Comparison of ENCODE assay signal across 10 cellular contexts in the genomic region with DNA sequence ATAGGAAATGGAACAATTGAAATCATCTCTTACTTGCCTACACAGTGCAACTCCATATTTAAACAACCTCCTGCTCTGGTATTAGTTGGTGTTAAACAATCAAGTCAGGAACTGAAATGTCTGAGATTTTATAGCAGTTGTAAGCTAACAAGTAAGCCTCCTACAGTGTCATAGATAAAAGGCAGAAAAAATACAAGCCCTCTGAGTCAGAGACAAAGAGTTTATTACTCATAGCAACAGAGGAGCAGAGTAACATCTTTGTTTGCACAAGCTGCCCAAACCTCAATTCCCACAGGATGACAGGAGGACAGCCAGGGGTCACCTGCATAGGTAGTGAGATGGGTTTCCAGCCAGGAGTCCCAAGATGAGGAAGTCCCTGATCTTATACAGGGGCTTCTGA.
DNase-seq lines count a peak whose midpoint lies in the region; TF ChIP-seq lines count a peak whose summit lies in the region.
"Had no signal": no experiment of that assay in that cellular context is flagged by ENCODE, and none has a peak within 500 bp of the region (broad histone marks: within the 10 kb centered on the region; RNA-seq: fewer than 3 reads in every experiment).

No MANE protein-coding gene starts in this region.

- H4K20me1 ChIP-seq in hepatocyte (ENCODE audit: insufficient read depth, poor library complexity, severe bottlenecking): no peaks in the 10 kb centered on the region

- TF ChIP-seq CTCF in MCF 10A (IDR thresholded peaks at IDR 0.05; ENCODE audit: unreplicated experiment): no peak
- no peak for TF ChIP-seq CTCF in breast epithelium (IDR thresholded peaks at IDR 0.05)
- no peak for TF ChIP-seq CTCF in hepatocyte (IDR thresholded peaks at IDR 0.05; ENCODE audit: poor library complexity)
- TF ChIP-seq CTCF in type B pancreatic cell (conservative IDR thresholded peaks at IDR 0.05): no peak

- no peaks in the 10 kb centered on the region for H3K36me3 ChIP-seq in breast epithelium
- H3K36me3 ChIP-seq in SK-N-MC (ENCODE audit: insufficient read depth, low read length): no peaks in the 10 kb centered on the region
- no peaks in the 10 kb centered on the region for H3K36me3 ChIP-seq in hepatocyte (replicated peaks; ENCODE audit: insufficient read depth, low read depth)
- no peaks in the 10 kb centered on the region for H3K36me3 ChIP-seq in SJCRH30
- no peaks in the 10 kb centered on the region for H3K36me3 ChIP-seq in CD8-positive, alpha-beta memory T cell (ENCODE audit: insufficient read depth, low read length)

- no peak for TF ChIP-seq POLR2A in breast epithelium (IDR thresholded peaks at IDR 0.05)

- H3K27ac ChIP-seq in breast epithelium (no peak overlapping the region), SK-N-MC (peak overlapping the region; percentile 92), hepatocyte (peak overlapping the region; percentile 54), SJCRH30 (no peak overlapping the region)
- H3K27ac ChIP-seq in CD8-positive, alpha-beta memory T cell (ENCODE audit: low read depth, low read length): no peak overlapping the region

- H3K4me2 ChIP-seq in hepatocyte: peak overlapping the region; percentile 47

- BruUV-seq in MCF 10A (replicated peaks; lab: Mats Ljungman, UMichigan): no TSS peak

- no peak overlapping the region for H3K9ac ChIP-seq in SK-N-MC (ENCODE audit: insufficient read length)

- CTCF ChIA-PET in MCF 10A (lab: Yijun Ruan, JAX): interaction anchor here (1.5 kb wide), 1 partner anchor 679 kb away, joined by 9 read pairs; no protein-coding TSS in a partner anchor
- CTCF ChIA-PET in CD8-positive, alpha-beta memory T cell (lab: Charles Lee): no interaction called here

- DNase-seq in MCF 10A (ENCODE audit: unreplicated experiment): peak; percentile 3
- no peak for DNase-seq in breast epithelium (ENCODE audit: low spot score in 2 of 2)
- no peak for DNase-seq in SK-N-MC (ENCODE audit: low read depth, low spot score)
- peak; percentile 45 for DNase-seq in hepatocyte (ENCODE audit: low spot score)
- no peak for DNase-seq in type B pancreatic cell (ENCODE audit: extremely low spot score, unreplicated experiment)
- no peak for DNase-seq in superior temporal gyrus (ENCODE audit: extremely low spot score)
- no peak for DNase-seq in SJCRH30
- DNase-seq in CD8-positive, alpha-beta memory T cell: no peak
- DNase-seq: CD4-positive, CD25-positive, alpha-beta regulatory T cell; stimulated activated naive B cell treated with anti-CD40 and anti-IgM and Interleukin-4, amounts not matched to agents 10 μg/mL and 1 μg/mL and 100 μg/mL, for 72 hours had no signal

- H3K27me3 Mint-ChIP-seq in MCF 10A (ENCODE audit: insufficient read depth, unreplicated experiment): peaks cover 32% of the 10 kb centered on the region
- no peaks in the 10 kb centered on the region for H3K27me3 Mint-ChIP-seq in type B pancreatic cell
- no peaks in the 10 kb centered on the region for H3K27me3 Mint-ChIP-seq in CD8-positive, alpha-beta memory T cell
- H3K27me3 Mint-ChIP-seq: CD4-positive, CD25-positive, alpha-beta regulatory T cell; stimulated activated naive B cell treated with anti-CD40 and anti-IgM and Interleukin-4, amounts not matched to agents 10 μg/mL and 1 μg/mL and 100 μg/mL, for 72 hours had no signal

- no peaks in the 10 kb centered on the region for H3K79me2 ChIP-seq in hepatocyte

- H2AFZ ChIP-seq in hepatocyte: no peak overlapping the region

- H3K9me3 ChIP-seq in breast epithelium: no peaks in the 10 kb centered on the region
- H3K9me3 ChIP-seq in SK-N-MC (ENCODE audit: low read depth, low read length): no peaks in the 10 kb centered on the region
- no peaks in the 10 kb centered on the region for H3K9me3 ChIP-seq in hepatocyte (ENCODE audit: low read depth)
- H3K9me3 ChIP-seq in SJCRH30 (replicated peaks): no peaks in the 10 kb centered on the region
- H3K9me3 ChIP-seq in CD8-positive, alpha-beta memory T cell (ENCODE audit: low read length): no peaks in the 10 kb centered on the region

- no peak overlapping the region for H3K4me3 Mint-ChIP-seq in MCF 10A (ENCODE audit: unreplicated experiment)
- no peak overlapping the region for H3K4me3 Mint-ChIP-seq in type B pancreatic cell
- H3K4me3 Mint-ChIP-seq in CD8-positive, alpha-beta memory T cell: no peak overlapping the region
- H3K4me3 Mint-ChIP-seq: CD4-positive, CD25-positive, alpha-beta regulatory T cell; stimulated activated naive B cell treated with anti-CD40 and anti-IgM and Interleukin-4, amounts not matched to agents 10 μg/mL and 1 μg/mL and 100 μg/mL, for 72 hours had no signal

- H3K36me3 Mint-ChIP-seq in MCF 10A (ENCODE audit: insufficient read depth, unreplicated experiment): no peaks in the 10 kb centered on the region
- H3K36me3 Mint-ChIP-seq in type B pancreatic cell: no peaks in the 10 kb centered on the region
- H3K36me3 Mint-ChIP-seq in CD8-positive, alpha-beta memory T cell: no peaks in the 10 kb centered on the region
- H3K36me3 Mint-ChIP-seq: CD4-positive, CD25-positive, alpha-beta regulatory T cell; stimulated activated naive B cell treated with anti-CD40 and anti-IgM and Interleukin-4, amounts not matched to agents 10 μg/mL and 1 μg/mL and 100 μg/mL, for 72 hours had no signal

- no peaks in the 10 kb centered on the region for H3K27me3 ChIP-seq in breast epithelium
- no peaks in the 10 kb centered on the region for H3K27me3 ChIP-seq in hepatocyte
- H3K27me3 ChIP-seq in SJCRH30: no peaks in the 10 kb centered on the region
- no peaks in the 10 kb centered on the region for H3K27me3 ChIP-seq in CD8-positive, alpha-beta memory T cell (ENCODE audit: insufficient read depth, low read length, poor library complexity, severe bottlenecking)

- intact Hi-C loops in MCF 10A (cut with micrococcal nuclease) (no loop called here), breast epithelium (cut with DNase I; ENCODE audit: low total_unique reads) (no loop called here)

- POLR2A ChIA-PET in MCF 10A (lab: Yijun Ruan, JAX): no interaction called here
- POLR2A ChIA-PET in CD8-positive, alpha-beta memory T cell (lab: Charles Lee): no interaction called here

- H3K4me3 ChIP-seq in breast epithelium (no peak overlapping the region), SK-N-MC (peak overlapping the region; percentile 39; the same call in 1 of the 2 replicates), hepatocyte (no peak overlapping the region), SJCRH30 (no peak overlapping the region)
- H3K4me3 ChIP-seq in CD8-positive, alpha-beta memory T cell (ENCODE audit: low read length): no peak overlapping the region

- H3K9me2 ChIP-seq in hepatocyte (replicated peaks; ENCODE audit: insufficient read depth): no peaks in the 10 kb centered on the region

- H3K9me3 Mint-ChIP-seq in MCF 10A (ENCODE audit: unreplicated experiment): no peaks in the 10 kb centered on the region
- no peaks in the 10 kb centered on the region for H3K9me3 Mint-ChIP-seq in type B pancreatic cell
- H3K9me3 Mint-ChIP-seq in CD8-positive, alpha-beta memory T cell: peaks cover 0 to 7% (median under 1%) of the 10 kb centered on the region in 5 donors
- H3K9me3 Mint-ChIP-seq: stimulated activated naive B cell treated with anti-CD40 and anti-IgM and Interleukin-4, amounts not matched to agents 10 μg/mL and 1 μg/mL and 100 μg/mL, for 72 hours had no signal

- H3K27ac Mint-ChIP-seq in MCF 10A (ENCODE audit: low read depth, unreplicated experiment) (no peak overlapping the region), type B pancreatic cell (peak overlapping the region; percentile 27)
- H3K27ac Mint-ChIP-seq in CD8-positive, alpha-beta memory T cell: no peak overlapping the region
- H3K27ac Mint-ChIP-seq: CD4-positive, CD25-positive, alpha-beta regulatory T cell; stimulated activated naive B cell treated with anti-CD40 and anti-IgM and Interleukin-4, amounts not matched to agents 10 μg/mL and 1 μg/mL and 100 μg/mL, for 72 hours had no signal

- no peaks in the 10 kb centered on the region for H3K4me1 Mint-ChIP-seq in MCF 10A (ENCODE audit: insufficient read depth, unreplicated experiment)
- H3K4me1 Mint-ChIP-seq in type B pancreatic cell (ENCODE audit: unreplicated experiment): peaks cover 10% of the 10 kb centered on the region
- H3K4me1 Mint-ChIP-seq in CD8-positive, alpha-beta memory T cell: no peaks in the 10 kb centered on the region
- H3K4me1 Mint-ChIP-seq: CD4-positive, CD25-positive, alpha-beta regulatory T cell; stimulated activated naive B cell treated with anti-CD40 and anti-IgM and Interleukin-4, amounts not matched to agents 10 μg/mL and 1 μg/mL and 100 μg/mL, for 72 hours had no signal

- H3K4me1 ChIP-seq in breast epithelium: no peaks in the 10 kb centered on the region
- H3K4me1 ChIP-seq in hepatocyte (ENCODE audit: insufficient read depth): peaks cover 16% of the 10 kb centered on the region
- H3K4me1 ChIP-seq in SJCRH30: no peaks in the 10 kb centered on the region
- no peaks in the 10 kb centered on the region for H3K4me1 ChIP-seq in CD8-positive, alpha-beta memory T cell (ENCODE audit: insufficient read depth, low read length)

Comparison
In these comparisons a context has a peak if more than half of its experiments do, and no peak if none do; other contexts are left out.
1. DNase-seq: peak in MCF 10A (single experiment) and hepatocyte (single experiment); none in breast epithelium (0 of 2), SK-N-MC (single experiment), type B pancreatic cell (single experiment), superior temporal gyrus (single experiment), SJCRH30 (0 of 2) and CD8-positive, alpha-beta memory T cell (0 of 5).
2. H3K27ac ChIP-seq: peak in SK-N-MC (single experiment) and hepatocyte (single experiment); none in breast epithelium (0 of 2), SJCRH30 (single experiment) and CD8-positive, alpha-beta memory T cell (single experiment).